ENCODE assay signal across 1 cellular context in the genomic region with DNA sequence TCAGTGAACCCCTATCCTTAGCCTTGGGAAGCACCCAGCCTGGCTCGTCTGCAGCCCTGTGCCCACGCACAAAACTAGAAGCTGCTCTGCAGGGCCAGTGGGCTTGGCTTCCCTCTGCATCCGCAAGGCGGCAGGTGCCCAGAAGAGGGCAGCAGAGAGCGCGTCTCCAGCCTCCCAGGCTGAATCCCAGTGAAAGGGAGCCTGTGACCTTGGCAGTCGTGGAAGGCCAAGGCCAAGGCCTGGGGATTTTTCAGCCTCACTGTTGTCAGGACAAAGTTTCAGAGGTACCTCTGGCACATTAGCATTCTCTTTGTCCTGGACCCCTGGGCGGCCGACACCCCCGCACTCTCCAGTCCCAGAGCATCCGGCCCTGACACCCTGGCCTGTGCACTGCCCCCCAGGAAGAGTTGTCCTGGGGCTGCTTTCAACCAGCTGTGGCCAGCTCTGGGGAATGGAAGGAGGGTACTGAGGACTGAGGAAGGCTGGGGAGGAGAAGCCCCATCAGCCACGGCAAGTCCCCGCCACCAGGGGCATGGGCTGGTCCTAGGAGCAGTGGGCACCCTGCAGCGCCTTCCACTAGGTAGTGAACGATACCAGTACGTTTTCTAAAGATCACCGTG.
TF ChIP-seq lines count a peak whose summit lies in the region.

No MANE protein-coding gene starts in this region.

TF ChIP-seq in GM23338, 12 proteins besides CTCF, POLR2A, EP300 and RAD21:
- TF ChIP-seq, protein P1, sequence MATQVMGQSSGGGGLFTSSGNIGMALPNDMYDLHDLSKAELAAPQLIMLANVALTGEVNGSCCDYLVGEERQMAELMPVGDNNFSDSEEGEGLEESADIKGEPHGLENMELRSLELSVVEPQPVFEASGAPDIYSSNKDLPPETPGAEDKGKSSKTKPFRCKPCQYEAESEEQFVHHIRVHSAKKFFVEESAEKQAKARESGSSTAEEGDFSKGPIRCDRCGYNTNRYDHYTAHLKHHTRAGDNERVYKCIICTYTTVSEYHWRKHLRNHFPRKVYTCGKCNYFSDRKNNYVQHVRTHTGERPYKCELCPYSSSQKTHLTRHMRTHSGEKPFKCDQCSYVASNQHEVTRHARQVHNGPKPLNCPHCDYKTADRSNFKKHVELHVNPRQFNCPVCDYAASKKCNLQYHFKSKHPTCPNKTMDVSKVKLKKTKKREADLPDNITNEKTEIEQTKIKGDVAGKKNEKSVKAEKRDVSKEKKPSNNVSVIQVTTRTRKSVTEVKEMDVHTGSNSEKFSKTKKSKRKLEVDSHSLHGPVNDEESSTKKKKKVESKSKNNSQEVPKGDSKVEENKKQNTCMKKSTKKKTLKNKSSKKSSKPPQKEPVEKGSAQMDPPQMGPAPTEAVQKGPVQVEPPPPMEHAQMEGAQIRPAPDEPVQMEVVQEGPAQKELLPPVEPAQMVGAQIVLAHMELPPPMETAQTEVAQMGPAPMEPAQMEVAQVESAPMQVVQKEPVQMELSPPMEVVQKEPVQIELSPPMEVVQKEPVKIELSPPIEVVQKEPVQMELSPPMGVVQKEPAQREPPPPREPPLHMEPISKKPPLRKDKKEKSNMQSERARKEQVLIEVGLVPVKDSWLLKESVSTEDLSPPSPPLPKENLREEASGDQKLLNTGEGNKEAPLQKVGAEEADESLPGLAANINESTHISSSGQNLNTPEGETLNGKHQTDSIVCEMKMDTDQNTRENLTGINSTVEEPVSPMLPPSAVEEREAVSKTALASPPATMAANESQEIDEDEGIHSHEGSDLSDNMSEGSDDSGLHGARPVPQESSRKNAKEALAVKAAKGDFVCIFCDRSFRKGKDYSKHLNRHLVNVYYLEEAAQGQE (IDR thresholded peaks at IDR 0.05; ENCODE audit: unreplicated experiment): no peak
- TF ChIP-seq ZNF331 (CRISPR knock-in tag; IDR thresholded peaks at IDR 0.05; ENCODE audit: low read depth) (no peak), ZNF114 (CRISPR knock-in tag; IDR thresholded peaks at IDR 0.05) (no peak), ETS1 (IDR thresholded peaks at IDR 0.05) (no peak), STAT1 (IDR thresholded peaks at IDR 0.05; ENCODE audit: unreplicated experiment) (no peak), EZH2phosphoT487 (IDR thresholded peaks at IDR 0.05; ENCODE audit: unreplicated experiment) (no peak), ZNF462 (CRISPR knock-in tag; IDR thresholded peaks at IDR 0.05) (no peak), JUNB (IDR thresholded peaks at IDR 0.05; ENCODE audit: unreplicated experiment) (no peak), NANOG (IDR thresholded peaks at IDR 0.05; ENCODE audit: borderline replicate concordance) (no peak)
